In genomic region chr5:138632900-138633489, GRCh38 we compare ENCODE assay signal across 8 cellular contexts. TPM values are rescaled to one million over a fixed set of nuclear protein-coding genes. Genes with fewer than 3 reads are reported as not detected.
DNase-seq lines count a peak whose midpoint lies in the region; ATAC-seq and TF ChIP-seq lines count a peak whose summit lies in the region.

No MANE protein-coding gene starts in this region.

- TF ChIP-seq CTCF in GM20000 (IDR thresholded peaks at IDR 0.05; ENCODE audit: extremely low read depth, missing control alignments): peak; percentile 32
- peak; percentile 53 for TF ChIP-seq CTCF in fibroblast of mammary gland (conservative IDR thresholded peaks at IDR 0.05; ENCODE audit: control insufficient read depth, insufficient read depth, low read depth, low read length)
- TF ChIP-seq CTCF in natural killer cell (IDR thresholded peaks at IDR 0.05): peak; percentile 29
- no peak; the same call in 1 of the 2 replicates for TF ChIP-seq CTCF in RWPE1 (conservative IDR thresholded peaks at IDR 0.05; ENCODE audit: low read depth)

- H3K4me3 Mint-ChIP-seq in natural killer cell: no peak overlapping the region

- H3K27ac ChIP-seq in RWPE1: no peak overlapping the region

- no peaks in the 10 kb centered on the region for H3K36me3 Mint-ChIP-seq in natural killer cell

- CTCF ChIA-PET in RWPE1 (lab: Yijun Ruan, JAX): interaction anchor here (0.6 to 0.7 kb wide), 2 partner anchors 9 to 54 kb away, joined by 3 to 5 read pairs; no protein-coding TSS in a partner anchor

- no peak overlapping the region for H3K4me3 ChIP-seq in fibroblast of mammary gland (ENCODE audit: control insufficient read depth, low read depth, low read length)

- H3K4me1 Mint-ChIP-seq in natural killer cell: peaks cover 0 to 6% of the 10 kb centered on the region in 2 donors

- intact Hi-C loops in natural killer cell (cut with micrococcal nuclease): no loop called here

- no peak overlapping the region for H3K27ac Mint-ChIP-seq in natural killer cell

- no peaks in the 10 kb centered on the region for H3K9me3 Mint-ChIP-seq in natural killer cell

- POLR2A ChIA-PET in RWPE1 (lab: Yijun Ruan, JAX; ENCODE audit: low non-redundant PET): no interaction called here

- ATAC-seq in SK-N-SH treated with all-trans-retinoic acid at 6 μM for 48 hours (peak; percentile 80), natural killer cell (peak in 1 of 3 donors; percentile 29), HG02840 (IDR thresholded peaks at IDR 0.05; ENCODE audit: low FRiP score, unreplicated experiment) (no peak), HG03095 (IDR thresholded peaks at IDR 0.05; ENCODE audit: unreplicated experiment) (no peak)

- DNase-seq in Ammon's horn (ENCODE audit: low spot score): peak; percentile 88
- DNase-seq in GM20000 (ENCODE audit: low spot score): peak; percentile 32
- DNase-seq in fibroblast of mammary gland (ENCODE audit: low read depth): peak; percentile 90
- DNase-seq in natural killer cell: no peak
- DNase-seq in RWPE1 (ENCODE audit: low spot score): no peak

- peaks cover 18 to 37% of the 10 kb centered on the region in 2 donors for H3K27me3 Mint-ChIP-seq in natural killer cell (ENCODE audit: low read depth in 2 of 2)

TF ChIP-seq in SK-N-SH treated with all-trans-retinoic acid at 6 μM for 48 hours, 23 proteins besides CTCF, POLR2A, EP300 and RAD21:
- TF ChIP-seq ESRRG (CRISPR knock-in tag; IDR thresholded peaks at IDR 0.05) (no peak), ARNTL (CRISPR knock-in tag; IDR thresholded peaks at IDR 0.05; ENCODE audit: borderline replicate concordance, low read depth) (no peak), OSR1 (CRISPR knock-in tag; IDR thresholded peaks at IDR 0.05) (no peak), ZNF8 (CRISPR knock-in tag; IDR thresholded peaks at IDR 0.05) (no peak), ZNF70 (CRISPR knock-in tag; IDR thresholded peaks at IDR 0.05) (no peak), TSHZ2 (CRISPR knock-in tag; IDR thresholded peaks at IDR 0.05) (no peak), CSRNP3 (CRISPR knock-in tag; IDR thresholded peaks at IDR 0.05) (no peak), TOX (CRISPR knock-in tag; IDR thresholded peaks at IDR 0.05; ENCODE audit: borderline replicate concordance) (no peak), ISL1 (CRISPR knock-in tag; IDR thresholded peaks at IDR 0.05) (no peak), SNAI2 (CRISPR knock-in tag; IDR thresholded peaks at IDR 0.05) (no peak), PPARA (CRISPR knock-in tag; IDR thresholded peaks at IDR 0.05; ENCODE audit: borderline replicate concordance) (no peak), CSDC2 (CRISPR knock-in tag; IDR thresholded peaks at IDR 0.05) (no peak), ZC3H10 (CRISPR knock-in tag; IDR thresholded peaks at IDR 0.05) (no peak)

RNA-seq across cellular contexts. Expression of gene HSPA9, which starts 57.8 kb away (rescaled TPM):
- 100 to 1,000 TPM; 272 to 308 (median 308) TPM for total RNA-seq in natural killer cell

Comparison
In these comparisons a context has a peak if more than half of its experiments do, and no peak if none do; other contexts are left out.
1. DNase-seq: peak in Ammon's horn (single experiment), GM20000 (single experiment) and fibroblast of mammary gland (single experiment); none in natural killer cell (single experiment) and RWPE1 (single experiment).